In the genomic region with DNA sequence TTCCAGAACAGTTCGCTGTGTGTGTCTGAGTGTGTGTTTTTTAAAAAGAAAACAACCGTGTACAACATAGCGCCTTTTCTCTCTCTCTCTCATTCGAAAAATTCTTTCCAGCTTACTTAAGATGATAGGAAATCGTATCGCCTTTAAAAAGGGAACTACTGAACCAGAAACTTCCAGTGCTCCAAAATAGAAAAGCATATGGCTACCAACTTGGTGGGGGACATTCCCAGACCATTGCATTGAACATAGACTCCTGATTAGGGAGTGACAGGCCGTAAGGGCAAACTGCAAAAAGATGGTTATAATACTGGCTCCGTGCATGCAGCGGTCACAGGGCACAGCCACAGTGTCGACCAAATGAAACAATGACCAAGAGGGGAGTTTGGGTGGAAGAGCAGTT, we compare ENCODE assay signal across 22 cellular contexts.
DNase-seq lines count a peak whose midpoint lies in the region; ATAC-seq, FAIRE-seq and TF ChIP-seq lines count a peak whose summit lies in the region.
"Had no signal": no experiment of that assay in that cellular context is flagged by ENCODE, and none has a peak within 500 bp of the region (broad histone marks: within the 10 kb centered on the region; RNA-seq: fewer than 3 reads in every experiment).

No MANE protein-coding gene starts in this region.

- no peak overlapping the region for H3K27ac Mint-ChIP-seq in astrocyte (ENCODE audit: unreplicated experiment)
- H3K27ac Mint-ChIP-seq: CD14-positive monocyte; CD4-positive, alpha-beta memory T cell; IgD-negative memory B cell had no signal

- no peaks in the 10 kb centered on the region for H3F3A ChIP-seq in SK-N-SH (replicated peaks; ENCODE audit: insufficient read depth)

- H3K4me2 ChIP-seq in astrocyte (ENCODE audit: low read length) = peak overlapping the region; percentile 22
- H3K4me2 ChIP-seq in H1 (ENCODE audit: insufficient read depth in 1 of 2, low read depth in 2 of 2, low read length in 2 of 2) = no peak overlapping the region
- no peak overlapping the region for H3K4me2 ChIP-seq in neuronal stem cell (ENCODE audit: insufficient read depth, low read length, poor library complexity, severe bottlenecking)
- H3K4me2 ChIP-seq in SK-N-SH = no peak overlapping the region
- H3K4me2 ChIP-seq: BLaER1 had no signal

- H3K27me3 ChIP-seq in astrocyte (ENCODE audit: insufficient read depth, low read length) = no peaks in the 10 kb centered on the region
- H3K27me3 ChIP-seq in H1 (replicated peaks in 1 of 4; ENCODE audit: control insufficient read depth in 3 of 4, extremely low read depth in 1 of 4, insufficient read depth in 3 of 4, low read length in 3 of 4) = no peaks in the 10 kb centered on the region
- peaks cover 0 to 12% (median 0%) of the 10 kb centered on the region in 3 experiments for H3K27me3 ChIP-seq in neuronal stem cell (ENCODE audit: control insufficient read depth in 3 of 3, insufficient read depth in 3 of 3, low read depth in 1 of 3, low read length in 3 of 3)
- no peaks in the 10 kb centered on the region for H3K27me3 ChIP-seq in SK-N-SH (ENCODE audit: insufficient read depth)
- H3K27me3 ChIP-seq: BLaER1 had no signal

- DNase-seq in astrocyte (ENCODE audit: low read depth) (no peak), H1 (ENCODE audit: low read depth in 1 of 2, low spot score in 2 of 2) (no peak), neuronal stem cell (ENCODE audit: low spot score) (no peak), SK-N-SH (no peak)
- no peak for DNase-seq in stimulated activated naive CD4-positive, alpha-beta T cell (lab: John Stamatoyannopoulos, UW)
- DNase-seq: AML-193; Calu3; CD4-positive, alpha-beta memory T cell; DMS79 treated with DMSO at 0.1 percent for 48 hours; GM23248; H7; Karpas-422; KBM-7 had no signal

- no peak for TF ChIP-seq POLR2A in H1 (IDR thresholded peaks at IDR 0.05; ENCODE audit: control extremely low read depth in 1 of 2, low read depth in 2 of 2, low read length in 2 of 2)

- no peak overlapping the region for H2BK120ac ChIP-seq in H1 (replicated peaks; ENCODE audit: low read depth, low read length)
- no peak overlapping the region for H2BK120ac ChIP-seq in neuronal stem cell (ENCODE audit: low read depth, low read length)

- H3K79me1 ChIP-seq in H1 (ENCODE audit: low read depth, low read length) (no peaks in the 10 kb centered on the region), neuronal stem cell (ENCODE audit: low read depth, low read length) (no peaks in the 10 kb centered on the region)

- H3K9ac ChIP-seq in astrocyte (ENCODE audit: low read length) (no peak overlapping the region), H1 (replicated peaks in 1 of 4; ENCODE audit: extremely low read depth in 1 of 4, low read depth in 3 of 4, low read length in 3 of 4) (no peak overlapping the region), neuronal stem cell (ENCODE audit: low read depth, low read length, poor library complexity) (no peak overlapping the region), SK-N-SH (no peak overlapping the region)
- H3K9ac ChIP-seq: BLaER1, GM23248 had no signal

- 89% methylated on average over 10 of the region's 10 CpGs; no CpG with 5 or more reads in 1 of the 2 experiments for WGBS in H1 (ENCODE audit: extremely low coverage in 1 of 2, insufficient coverage in 1 of 2, insufficient read length in 1 of 2, insufficient replicate concordance in 2 of 2, low coverage in 1 of 2, low lambda C conversion rate in 2 of 2, missing lambda C conversion rate in 1 of 2), 2 experiments
- WGBS in neuronal stem cell (ENCODE audit: extremely low coverage in 2 of 2, insufficient read length in 2 of 2, insufficient replicate concordance in 1 of 2), 2 donors = no CpG with 5 or more reads among the region's 10 CpGs
- 71% methylated on average over 10 of the region's 10 CpGs for WGBS in SK-N-SH (ENCODE audit: low lambda C conversion rate)

- H2BK15ac ChIP-seq in H1 (ENCODE audit: low read length) (no peak overlapping the region), neuronal stem cell (ENCODE audit: low read length) (no peak overlapping the region)

- H3K23ac ChIP-seq in H1 (ENCODE audit: insufficient read length) = no peak overlapping the region
- H3K23ac ChIP-seq in neuronal stem cell (ENCODE audit: low read depth, low read length, poor library complexity) = no peak overlapping the region

- no peak for TF ChIP-seq CTCF in astrocyte (IDR thresholded peaks at IDR 0.05; ENCODE audit: insufficient read depth, low read depth, low read length)
- TF ChIP-seq CTCF in H1 (IDR thresholded peaks at IDR 0.05; ENCODE audit: control extremely low read depth in 1 of 3, insufficient read depth in 1 of 3, low read depth in 1 of 3, low read length in 3 of 3) = no peak
- no peak for TF ChIP-seq CTCF in SK-N-SH (IDR thresholded peaks at IDR 0.05)

- no peak overlapping the region for H3K18ac ChIP-seq in H1 (ENCODE audit: extremely low read depth, low read length)
- no peak overlapping the region for H3K18ac ChIP-seq in neuronal stem cell (ENCODE audit: low read length)

- H3K4ac ChIP-seq in H1 (replicated peaks; ENCODE audit: insufficient read length, low read depth, low read length) (no peak overlapping the region), neuronal stem cell (ENCODE audit: low read length) (no peak overlapping the region)

- no peak for TF ChIP-seq EP300 in H1 (IDR thresholded peaks at IDR 0.05; ENCODE audit: borderline replicate concordance in 1 of 2, low read depth in 2 of 2, low read length in 2 of 2)
- TF ChIP-seq EP300 in SK-N-SH (IDR thresholded peaks at IDR 0.05; ENCODE audit: borderline replicate concordance in 1 of 2, low read depth in 1 of 2, low read length in 1 of 2) = no peak

- no peak overlapping the region for H3K4me3 ChIP-seq in astrocyte (ENCODE audit: insufficient read depth, low read depth, low read length)
- no peak overlapping the region for H3K4me3 ChIP-seq in H1 (ENCODE audit: extremely low read depth in 1 of 4, insufficient read depth in 2 of 4, low read depth in 3 of 4, low read length in 4 of 4)
- H3K4me3 ChIP-seq in neuronal stem cell (ENCODE audit: low read length in 2 of 2) = no peak overlapping the region
- H3K4me3 ChIP-seq in SK-N-SH (ENCODE audit: low read depth in 2 of 2, low read length in 1 of 2) = no peak overlapping the region
- H3K4me3 ChIP-seq: BLaER1, GM23248 had no signal

- H2BK20ac ChIP-seq in H1 (ENCODE audit: low read length) = 0 out of 2 replicates have a peak overlapping the region, but pooled peaks have one; percentile 38

- H4K20me1 ChIP-seq in astrocyte (ENCODE audit: insufficient read depth, low read length) (no peaks in the 10 kb centered on the region), H1 (replicated peaks in 1 of 2; ENCODE audit: control insufficient read depth in 1 of 2, insufficient read depth in 2 of 2, low read length in 2 of 2) (no peaks in the 10 kb centered on the region), SK-N-SH (ENCODE audit: insufficient read depth) (no peaks in the 10 kb centered on the region)
- H4K20me1 ChIP-seq: BLaER1 had no signal

- POLR2A ChIA-PET in H1 (lab: Charles Lee; ENCODE audit: partially characterized antibody) = no interaction called here
- POLR2A ChIA-PET in SK-N-SH (lab: Yijun Ruan, JAX) = no interaction called here

- H3K14ac ChIP-seq in H1 (ENCODE audit: insufficient read length) (no peak overlapping the region), neuronal stem cell (ENCODE audit: low read length) (no peak overlapping the region)

- H3K9me3 ChIP-seq in astrocyte (ENCODE audit: insufficient read depth, low read depth, low read length) (no peaks in the 10 kb centered on the region), H1 (ENCODE audit: insufficient read depth in 2 of 2, low read depth in 1 of 2, low read length in 1 of 2) (no peaks in the 10 kb centered on the region), neuronal stem cell (replicated peaks in 1 of 2; ENCODE audit: control insufficient read depth in 2 of 2, insufficient read depth in 1 of 2, low read depth in 1 of 2, low read length in 2 of 2) (no peaks in the 10 kb centered on the region), SK-N-SH (no peaks in the 10 kb centered on the region)
- H3K9me3 ChIP-seq: BLaER1 had no signal

- CTCF ChIA-PET in H1 (lab: Charles Lee; ENCODE audit: partially characterized antibody) (interaction anchor here (0.5 to 2.3 kb wide), 3 partner anchors 29 to 208 kb away, joined by 3 to 12 read pairs (median 4); no protein-coding TSS in a partner anchor), SK-N-SH (lab: Yijun Ruan, JAX) (interaction anchor here (1.0 to 2.3 kb wide), 5 partner anchors 10 to 84 kb away, joined by 3 to 8 read pairs (median 3); no protein-coding TSS in a partner anchor)

- no peak overlapping the region for H4K5ac ChIP-seq in H1 (ENCODE audit: insufficient read length, low read depth, low read length)

- H2BK5ac ChIP-seq in H1 (ENCODE audit: low read depth, low read length) (no peak overlapping the region), neuronal stem cell (ENCODE audit: low read length) (no peak overlapping the region)

- H2AK5ac ChIP-seq in H1 (ENCODE audit: low read depth, low read length) (no peak overlapping the region), neuronal stem cell (ENCODE audit: low read depth, low read length) (no peak overlapping the region)

- H2AFZ ChIP-seq in astrocyte (ENCODE audit: low read depth, low read length) (no peak overlapping the region), H1 (ENCODE audit: low read length) (no peak overlapping the region), neuronal stem cell (ENCODE audit: low read length) (peak overlapping the region; percentile 38), SK-N-SH (ENCODE audit: low read depth) (no peak overlapping the region)
- H2AFZ ChIP-seq: GM23248 had no signal

- H3K27ac ChIP-seq in astrocyte (ENCODE audit: low read depth, low read length) = no peak overlapping the region
- no peak overlapping the region for H3K27ac ChIP-seq in H1 (ENCODE audit: low read depth, low read length)
- no peak overlapping the region for H3K27ac ChIP-seq in neuronal stem cell (replicated peaks; ENCODE audit: low read length)
- no peak overlapping the region for H3K27ac ChIP-seq in SK-N-SH (ENCODE audit: low read depth in 2 of 2, low read length in 1 of 2)
- H3K27ac ChIP-seq: BLaER1, GM23248 had no signal

- H2BK12ac ChIP-seq in H1 (ENCODE audit: low read depth, low read length) (no peak overlapping the region), neuronal stem cell (ENCODE audit: low read length) (no peak overlapping the region)

- H3K9me2 ChIP-seq in SK-N-SH = no peaks in the 10 kb centered on the region

- no peaks in the 10 kb centered on the region for H3K36me3 Mint-ChIP-seq in astrocyte (ENCODE audit: low read depth, unreplicated experiment)
- H3K36me3 Mint-ChIP-seq: CD14-positive monocyte; CD4-positive, alpha-beta memory T cell had no signal

- TF ChIP-seq RAD21 in H1 (IDR thresholded peaks at IDR 0.05 in 1 of 2, conservative IDR thresholded peaks at IDR 0.05 in 1 of 2; ENCODE audit: low read depth in 2 of 2, low read length in 2 of 2) (no peak), SK-N-SH (IDR thresholded peaks at IDR 0.05; ENCODE audit: low read length) (no peak)

- H3K79me2 ChIP-seq in astrocyte (ENCODE audit: insufficient read depth, low read length) (no peaks in the 10 kb centered on the region), H1 (ENCODE audit: control insufficient read depth in 1 of 2, insufficient read depth in 2 of 2, low read length in 2 of 2) (no peaks in the 10 kb centered on the region), SK-N-SH (ENCODE audit: insufficient read depth) (no peaks in the 10 kb centered on the region)

- ATAC-seq in GM18873 (IDR thresholded peaks at IDR 0.05; ENCODE audit: low FRiP score, unreplicated experiment) = no peak
- ATAC-seq: HepG2 had no signal

- peaks cover 4% of the 10 kb centered on the region for H3K9me3 Mint-ChIP-seq in astrocyte (ENCODE audit: unreplicated experiment)

- H3K4me3 Mint-ChIP-seq in astrocyte (ENCODE audit: unreplicated experiment) = no peak overlapping the region
- H3K4me3 Mint-ChIP-seq: CD14-positive monocyte; CD4-positive, alpha-beta memory T cell; IgD-negative memory B cell had no signal

- FAIRE-seq in astrocyte (lab: Jason Lieb, UNC) = no peak
- FAIRE-seq in H1 (lab: Jason Lieb, UNC) = no peak
- FAIRE-seq: A204.1, GM12891, GM18507, GM19239, HepG2 had no signal

- H3K27me3 Mint-ChIP-seq in astrocyte (ENCODE audit: low read depth, unreplicated experiment) = peaks cover 13% of the 10 kb centered on the region

- H3K4me1 Mint-ChIP-seq in astrocyte (ENCODE audit: low read depth, unreplicated experiment) = peaks cover 5% of the 10 kb centered on the region
- H3K4me1 Mint-ChIP-seq: CD14-positive monocyte; CD4-positive, alpha-beta memory T cell had no signal

- no peak overlapping the region for H4K8ac ChIP-seq in H1 (ENCODE audit: extremely low read depth, insufficient read depth, low read length)
- no peak overlapping the region for H4K8ac ChIP-seq in neuronal stem cell (ENCODE audit: low read depth, low read length)

- no peak overlapping the region for H4K91ac ChIP-seq in H1 (replicated peaks; ENCODE audit: insufficient read length, low read length)
- H4K91ac ChIP-seq in neuronal stem cell (ENCODE audit: low read depth, low read length, poor library complexity) = no peak overlapping the region

- H3K23me2 ChIP-seq in H1 (ENCODE audit: low read depth, low read length) = no peaks in the 10 kb centered on the region

- H3K4me1 ChIP-seq in astrocyte (ENCODE audit: insufficient read depth, low read length) = no peaks in the 10 kb centered on the region
- H3K4me1 ChIP-seq in H1 (replicated peaks in 1 of 4; ENCODE audit: control insufficient read depth in 3 of 4, insufficient read depth in 4 of 4, low read length in 3 of 4) = peaks cover 0 to 14% (median 5%) of the 10 kb centered on the region in 4 experiments; a peak in 3 of 7 replicates
- peaks cover 3 to 24% of the 10 kb centered on the region in 2 donors for H3K4me1 ChIP-seq in neuronal stem cell (ENCODE audit: control insufficient read depth in 2 of 2, insufficient read depth in 1 of 2, low read depth in 1 of 2, low read length in 2 of 2)
- H3K4me1 ChIP-seq in SK-N-SH (ENCODE audit: control insufficient read depth in 1 of 2, insufficient read depth in 2 of 2, low read depth in 1 of 2, low read length in 1 of 2) = peaks cover 0 to 25% of the 10 kb centered on the region in 2 experiments; a peak in 2 of 4 replicates

- H3K36me3 ChIP-seq in astrocyte (ENCODE audit: insufficient read depth, low read length) (no peaks in the 10 kb centered on the region), H1 (ENCODE audit: control insufficient read depth in 2 of 4, insufficient read depth in 4 of 4, low read length in 3 of 4) (no peaks in the 10 kb centered on the region), neuronal stem cell (replicated peaks in 1 of 2; ENCODE audit: control insufficient read depth in 2 of 2, insufficient read depth in 2 of 2, low read length in 2 of 2) (no peaks in the 10 kb centered on the region), SK-N-SH (replicated peaks in 1 of 2; ENCODE audit: control insufficient read depth in 1 of 2, insufficient read depth in 2 of 2, low read length in 1 of 2) (no peaks in the 10 kb centered on the region)
- H3K36me3 ChIP-seq: BLaER1 had no signal

- no peak overlapping the region for H3K56ac ChIP-seq in H1 (replicated peaks; ENCODE audit: insufficient read length, low read depth, low read length)
